ENCODE assay signal across 17 cellular contexts in genomic region chr3:161412117-161412516, GRCh38. TPM values are rescaled to one million over a fixed set of nuclear protein-coding genes. Genes with fewer than 3 reads are reported as not detected.
DNase-seq lines count a peak whose midpoint lies in the region; ATAC-seq and TF ChIP-seq lines count a peak whose summit lies in the region.
"Had no signal": no experiment of that assay in that cellular context is flagged by ENCODE, and none has a peak within 500 bp of the region (broad histone marks: within the 10 kb centered on the region; RNA-seq: fewer than 3 reads in every experiment).

No MANE protein-coding gene starts in this region.

- peaks cover 31% of the 10 kb centered on the region for H3K4me1 Mint-ChIP-seq in MCF 10A (ENCODE audit: insufficient read depth, unreplicated experiment)
- H3K4me1 Mint-ChIP-seq in endothelial cell (ENCODE audit: unreplicated experiment), result peaks cover 7% of the 10 kb centered on the region

- no peaks in the 10 kb centered on the region for H3K27me3 Mint-ChIP-seq in MCF 10A (ENCODE audit: insufficient read depth, unreplicated experiment)
- peaks cover 1% of the 10 kb centered on the region for H3K27me3 Mint-ChIP-seq in endothelial cell (ENCODE audit: unreplicated experiment)

- H3K4me1 ChIP-seq in breast epithelium (no peaks in the 10 kb centered on the region), RWPE2 (ENCODE audit: insufficient read depth, poor library complexity, severe bottlenecking) (peaks cover 40% of the 10 kb centered on the region), urinary bladder (ENCODE audit: insufficient read depth) (no peaks in the 10 kb centered on the region), aorta (ENCODE audit: control insufficient read depth in 1 of 2, insufficient read depth in 2 of 2, low read length in 2 of 2) (peaks cover 2 to 5% of the 10 kb centered on the region in 2 donors)

- WGBS in urinary bladder, result 86% methylated on average over 1 of the region's 1 CpG
- WGBS in aorta, 2 donors, result 94 to 97% methylated on average over 1 of the region's 1 CpG

- DNase-seq in breast epithelium (ENCODE audit: low spot score in 2 of 2), result no peak
- no peak for DNase-seq in MCF 10A (ENCODE audit: unreplicated experiment)
- no peak for DNase-seq in RWPE2 (ENCODE audit: low spot score)
- no peak for DNase-seq in left colon
- no peak for DNase-seq in aorta
- DNase-seq in endothelial cell (ENCODE audit: low spot score), result no peak
- no peak for DNase-seq in NCI-H526 (lab: John Stamatoyannopoulos, UW)
- DNase-seq: H9, MG63, NCI-H1092 treated with DMSO at 0.1 percent for 48 hours, NCI-H187, RPMI8226 had no signal

- H3K36me3 Mint-ChIP-seq in MCF 10A (ENCODE audit: insufficient read depth, unreplicated experiment), result no peaks in the 10 kb centered on the region
- H3K36me3 Mint-ChIP-seq in endothelial cell (ENCODE audit: low read depth, unreplicated experiment), result no peaks in the 10 kb centered on the region

- ATAC-seq in RWPE2 (ENCODE audit: low read depth), result peak; percentile 82
- ATAC-seq in left colon, result peak; percentile 56
- no peak for ATAC-seq in aorta (ENCODE audit: low FRiP score)
- ATAC-seq: K562 had no signal

- H3K27ac Mint-ChIP-seq in MCF 10A (ENCODE audit: low read depth, unreplicated experiment), result no peak overlapping the region
- H3K27ac Mint-ChIP-seq in endothelial cell (ENCODE audit: unreplicated experiment), result no peak overlapping the region
- H3K27ac Mint-ChIP-seq: H9 had no signal

- TF ChIP-seq CTCF in breast epithelium (IDR thresholded peaks at IDR 0.05), result no peak
- TF ChIP-seq CTCF in MCF 10A (IDR thresholded peaks at IDR 0.05; ENCODE audit: unreplicated experiment), result no peak
- TF ChIP-seq CTCF in RWPE2 (IDR thresholded peaks at IDR 0.05; ENCODE audit: poor library complexity, severe bottlenecking), result no peak
- no peak for TF ChIP-seq CTCF in endothelial cell (IDR thresholded peaks at IDR 0.05; ENCODE audit: unreplicated experiment)

- H3K27ac ChIP-seq in breast epithelium (peak overlapping the region; percentile 38 to 48), RWPE2 (ENCODE audit: poor library complexity, severe bottlenecking) (peak overlapping the region; percentile 81), urinary bladder (ENCODE audit: low read depth) (peak overlapping the region; percentile 38), aorta (ENCODE audit: low read depth in 1 of 2, low read length in 2 of 2) (no peak overlapping the region)

- CTCF ChIA-PET in MCF 10A (lab: Yijun Ruan, JAX), result interaction anchor here (1.0 to 5.9 kb wide), 4 partner anchors 42 to 141 kb away, joined by 4 to 50 read pairs (median 8); no protein-coding TSS in a partner anchor

- BruUV-seq in MCF 10A (replicated peaks; lab: Mats Ljungman, UMichigan), result no TSS peak

- H3K4me3 Mint-ChIP-seq in MCF 10A (ENCODE audit: unreplicated experiment) (no peak overlapping the region), endothelial cell (ENCODE audit: unreplicated experiment) (no peak overlapping the region)
- H3K4me3 Mint-ChIP-seq: H9 had no signal

- TF ChIP-seq POLR2A in breast epithelium (IDR thresholded peaks at IDR 0.05), result no peak

- POLR2A ChIA-PET in MCF 10A (lab: Yijun Ruan, JAX), result interaction anchor here (1.2 to 1.3 kb wide), 2 partner anchors 121 to 142 kb away, joined by 3 to 4 read pairs; no protein-coding TSS in a partner anchor

- intact Hi-C loops in breast epithelium (cut with DNase I; ENCODE audit: low total_unique reads), result no loop called here
- intact Hi-C loops in MCF 10A (cut with micrococcal nuclease), result no loop called here
- intact Hi-C loops in left colon (cut with DNase I, micrococcal nuclease), result no loop called here
- intact Hi-C loops in aorta (cut with DNase I), result loop anchor here (10.0 kb wide), 3 partner anchors 457 to 707 kb away; no protein-coding TSS in a partner anchor

- H3K9me3 ChIP-seq in breast epithelium, result no peaks in the 10 kb centered on the region
- no peaks in the 10 kb centered on the region for H3K9me3 ChIP-seq in RWPE2 (ENCODE audit: severe bottlenecking)
- no peaks in the 10 kb centered on the region for H3K9me3 ChIP-seq in aorta (ENCODE audit: control insufficient read depth, low read length)

- H3K27me3 ChIP-seq in breast epithelium, result no peaks in the 10 kb centered on the region
- H3K27me3 ChIP-seq in RWPE2 (ENCODE audit: insufficient read depth, poor library complexity, severe bottlenecking), result no peaks in the 10 kb centered on the region
- H3K27me3 ChIP-seq in aorta (ENCODE audit: control insufficient read depth in 1 of 2, insufficient read depth in 2 of 2, low read length in 1 of 2), result no peaks in the 10 kb centered on the region
- H3K27me3 ChIP-seq: MG63 had no signal

- no peak overlapping the region for H3K4me3 ChIP-seq in breast epithelium
- H3K4me3 ChIP-seq in RWPE2 (ENCODE audit: severe bottlenecking), result no peak overlapping the region
- no peak overlapping the region for H3K4me3 ChIP-seq in urinary bladder (ENCODE audit: low read depth, low read length)
- no peak overlapping the region for H3K4me3 ChIP-seq in aorta (ENCODE audit: low read length in 2 of 2)
- H3K4me3 ChIP-seq: K562, MG63 had no signal

- H3K9me3 Mint-ChIP-seq in MCF 10A (ENCODE audit: unreplicated experiment) (no peaks in the 10 kb centered on the region), endothelial cell (ENCODE audit: unreplicated experiment) (no peaks in the 10 kb centered on the region)

- H3K36me3 ChIP-seq in breast epithelium (no peaks in the 10 kb centered on the region), RWPE2 (ENCODE audit: low read depth) (no peaks in the 10 kb centered on the region), urinary bladder (ENCODE audit: insufficient read depth) (no peaks in the 10 kb centered on the region), aorta (ENCODE audit: control insufficient read depth in 1 of 2, insufficient read depth in 2 of 2, low read length in 1 of 2) (no peaks in the 10 kb centered on the region)
- H3K36me3 ChIP-seq: MG63 had no signal

RNA-seq across cellular contexts. Expression of gene SPTSSB, which starts 40.8 kb away (rescaled TPM):
- total RNA-seq in breast epithelium, result 1 to 10 TPM in 2 of 3 donors, under 1 TPM in 1; 0.16 to 2.0 (median 1.5) TPM
- total RNA-seq in MCF 10A (2022), result not detected in 2 replicates
- 1 to 10 TPM in 1 of 2 donors, under 1 TPM in 1; 0.98 to 1.1 TPM for total RNA-seq in left colon
- 74.9 TPM for total RNA-seq in urinary bladder
- 11.1 TPM for polyA plus RNA-seq in urinary bladder
- total RNA-seq in aorta, result under 1 TPM; 0.16 to 0.39 TPM
- polyA plus RNA-seq in aorta, result under 1 TPM in 1 of 2 donors, not detected in 1; 0.18 TPM
- total RNA-seq in endothelial cell (ENCODE audit: unreplicated experiment), result not detected
- total RNA-seq: A172, NCI-H460, SK-MEL-5 had no signal
- polyA plus RNA-seq: K562 had no signal

Comparison
In these comparisons a context has a peak if more than half of its experiments do, and no peak if none do; other contexts are left out.
1. H3K27ac ChIP-seq: peak in breast epithelium (2 of 2), RWPE2 (single experiment) and urinary bladder (single experiment); none in aorta (0 of 2).
2. RNA of gene SPTSSB, which starts 40.8 kb away (total RNA-seq): 74.9 TPM in urinary bladder (single experiment); 0.16 to 2.0 TPM in breast epithelium, 0.98 to 1.1 TPM in left colon, 0.16 to 0.39 TPM in aorta, not detected in MCF 10A and not detected in endothelial cell (single experiment); every median in the first group is over 10 times any median in the second.
3. intact Hi-C loops: an anchor here in aorta (10.0 kb wide); none called in breast epithelium, MCF 10A and left colon.